In the genomic region with DNA sequence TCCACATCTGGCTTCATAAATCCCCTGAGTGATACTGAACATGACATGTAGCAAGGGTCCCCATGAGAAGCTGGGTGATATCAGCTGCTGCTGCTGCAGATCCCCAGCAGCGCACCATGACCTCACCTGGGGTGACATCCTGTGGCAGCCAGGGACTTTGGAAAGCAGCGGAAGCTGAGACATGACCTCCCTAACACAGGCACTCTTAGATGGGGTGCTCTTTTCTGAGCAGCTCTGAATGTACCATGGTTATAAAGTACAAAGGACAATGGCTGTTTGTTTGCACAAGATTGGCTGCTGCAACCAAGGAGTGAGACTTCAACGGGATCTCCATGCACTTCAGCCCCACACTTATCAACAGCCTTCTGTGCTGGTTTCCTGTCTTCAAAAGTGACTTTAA, we compare ENCODE assay signal across 1 cellular context.
TF ChIP-seq lines count a peak whose summit lies in the region.

No MANE protein-coding gene starts in this region.

TF ChIP-seq in HepG2, 621 proteins besides CTCF, POLR2A, EP300 and RAD21 (continued from another document and continues in another):
- TF ChIP-seq, protein P1, sequence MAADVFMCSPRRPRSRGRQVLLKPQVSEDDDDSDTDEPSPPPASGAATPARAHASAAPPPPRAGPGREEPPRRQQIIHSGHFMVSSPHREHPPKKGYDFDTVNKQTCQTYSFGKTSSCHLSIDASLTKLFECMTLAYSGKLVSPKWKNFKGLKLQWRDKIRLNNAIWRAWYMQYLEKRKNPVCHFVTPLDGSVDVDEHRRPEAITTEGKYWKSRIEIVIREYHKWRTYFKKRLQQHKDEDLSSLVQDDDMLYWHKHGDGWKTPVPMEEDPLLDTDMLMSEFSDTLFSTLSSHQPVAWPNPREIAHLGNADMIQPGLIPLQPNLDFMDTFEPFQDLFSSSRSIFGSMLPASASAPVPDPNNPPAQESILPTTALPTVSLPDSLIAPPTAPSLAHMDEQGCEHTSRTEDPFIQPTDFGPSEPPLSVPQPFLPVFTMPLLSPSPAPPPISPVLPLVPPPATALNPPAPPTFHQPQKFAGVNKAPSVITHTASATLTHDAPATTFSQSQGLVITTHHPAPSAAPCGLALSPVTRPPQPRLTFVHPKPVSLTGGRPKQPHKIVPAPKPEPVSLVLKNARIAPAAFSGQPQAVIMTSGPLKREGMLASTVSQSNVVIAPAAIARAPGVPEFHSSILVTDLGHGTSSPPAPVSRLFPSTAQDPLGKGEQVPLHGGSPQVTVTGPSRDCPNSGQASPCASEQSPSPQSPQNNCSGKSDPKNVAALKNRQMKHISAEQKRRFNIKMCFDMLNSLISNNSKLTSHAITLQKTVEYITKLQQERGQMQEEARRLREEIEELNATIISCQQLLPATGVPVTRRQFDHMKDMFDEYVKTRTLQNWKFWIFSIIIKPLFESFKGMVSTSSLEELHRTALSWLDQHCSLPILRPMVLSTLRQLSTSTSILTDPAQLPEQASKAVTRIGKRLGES (CRISPR knock-in tag; IDR thresholded peaks at IDR 0.05; ENCODE audit: borderline replicate concordance) = no peak
- TF ChIP-seq PHB2 (IDR thresholded peaks at IDR 0.05; ENCODE audit: partially characterized antibody) (no peak), ZNF564 (CRISPR knock-in tag; IDR thresholded peaks at IDR 0.05) (no peak), FLYWCH1 (CRISPR knock-in tag; IDR thresholded peaks at IDR 0.05) (no peak), KDM3A (CRISPR knock-in tag; IDR thresholded peaks at IDR 0.05; ENCODE audit: low read depth) (peak; percentile 78; the same call in 1 of the 2 replicates), ZNF232 (CRISPR knock-in tag; IDR thresholded peaks at IDR 0.05; ENCODE audit: borderline replicate concordance) (no peak), NCOA5 (CRISPR knock-in tag; IDR thresholded peaks at IDR 0.05) (no peak), PITX1 (CRISPR knock-in tag; IDR thresholded peaks at IDR 0.05) (peak; percentile 81; the same call in 1 of the 2 replicates), IKZF4 (CRISPR knock-in tag; IDR thresholded peaks at IDR 0.05; ENCODE audit: borderline replicate concordance, low read depth, not compliant biosample characterization) (no peak), ZNF639 (CRISPR knock-in tag; conservative IDR thresholded peaks at IDR 0.05) (no peak), TBX2 (CRISPR knock-in tag; IDR thresholded peaks at IDR 0.05; ENCODE audit: borderline replicate concordance) (peak; percentile 66; the same call in 1 of the 2 replicates), ZNF501 (CRISPR knock-in tag; IDR thresholded peaks at IDR 0.05) (no peak), ZNF550 (CRISPR knock-in tag; IDR thresholded peaks at IDR 0.05; ENCODE audit: borderline replicate concordance) (no peak), EEA1 (CRISPR knock-in tag; IDR thresholded peaks at IDR 0.05; ENCODE audit: borderline replicate concordance) (no peak), ZNF331 (CRISPR knock-in tag; IDR thresholded peaks at IDR 0.05) (peak; percentile 80; the same call in 1 of the 2 replicates), TARDBP (CRISPR knock-in tag; IDR thresholded peaks at IDR 0.05) (peak; percentile 82; the same call in 1 of the 2 replicates), ZNF24 (IDR thresholded peaks at IDR 0.05) (no peak), PBX3 (CRISPR knock-in tag; IDR thresholded peaks at IDR 0.05; ENCODE audit: borderline replicate concordance) (no peak), TBP (CRISPR knock-in tag; IDR thresholded peaks at IDR 0.05) (no peak), ZNF768 (CRISPR knock-in tag; IDR thresholded peaks at IDR 0.05) (no peak), MAFK (conservative IDR thresholded peaks at IDR 0.05 in 1 of 2, IDR thresholded peaks at IDR 0.05 in 1 of 2; ENCODE audit: low read length in 2 of 2) (no peak), ZNF616 (CRISPR knock-in tag; IDR thresholded peaks at IDR 0.05; ENCODE audit: low read depth) (no peak), MAFF (IDR thresholded peaks at IDR 0.05; ENCODE audit: low read depth, low read length) (no peak), CENPX (CRISPR knock-in tag; IDR thresholded peaks at IDR 0.05) (no peak), PPARG (CRISPR knock-in tag; conservative IDR thresholded peaks at IDR 0.05) (peak; percentile 81), CC2D1A (CRISPR knock-in tag; IDR thresholded peaks at IDR 0.05) (no peak), ZNF660 (CRISPR knock-in tag; IDR thresholded peaks at IDR 0.05; ENCODE audit: borderline replicate concordance, low read depth) (no peak), PCBP2 (optimal IDR thresholded peaks at IDR 0.05; ENCODE audit: low read depth, low read length, poor library complexity, severe bottlenecking) (no peak), SNRNP70 (IDR thresholded peaks at IDR 0.05; ENCODE audit: low read depth, low read length) (no peak), ATF7 (IDR thresholded peaks at IDR 0.05) (0 out of 2 replicates have a peak, but pooled peaks have one; percentile 13), ATF7 (CRISPR knock-in tag; IDR thresholded peaks at IDR 0.05) (peak; percentile 90), IKZF1 (IDR thresholded peaks at IDR 0.05) (no peak), KDM2A (CRISPR knock-in tag; IDR thresholded peaks at IDR 0.05; ENCODE audit: borderline replicate concordance, low read depth) (no peak; the same call in 1 of the 2 replicates), ZNF883 (CRISPR knock-in tag; IDR thresholded peaks at IDR 0.05; ENCODE audit: not compliant biosample characterization) (no peak), HMG20B (CRISPR knock-in tag; conservative IDR thresholded peaks at IDR 0.05) (0 out of 2 replicates have a peak, but pooled peaks have one; percentile 12), ZNF124 (CRISPR knock-in tag; IDR thresholded peaks at IDR 0.05) (peak; percentile 59), ARID4A (CRISPR knock-in tag; IDR thresholded peaks at IDR 0.05; ENCODE audit: borderline replicate concordance) (peak; percentile 32; the same call in 1 of the 2 replicates)
- TF ChIP-seq, protein P2, sequence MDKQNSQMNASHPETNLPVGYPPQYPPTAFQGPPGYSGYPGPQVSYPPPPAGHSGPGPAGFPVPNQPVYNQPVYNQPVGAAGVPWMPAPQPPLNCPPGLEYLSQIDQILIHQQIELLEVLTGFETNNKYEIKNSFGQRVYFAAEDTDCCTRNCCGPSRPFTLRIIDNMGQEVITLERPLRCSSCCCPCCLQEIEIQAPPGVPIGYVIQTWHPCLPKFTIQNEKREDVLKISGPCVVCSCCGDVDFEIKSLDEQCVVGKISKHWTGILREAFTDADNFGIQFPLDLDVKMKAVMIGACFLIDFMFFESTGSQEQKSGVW (CRISPR knock-in tag; IDR thresholded peaks at IDR 0.05; ENCODE audit: borderline replicate concordance) = no peak
- TF ChIP-seq, protein P3, sequence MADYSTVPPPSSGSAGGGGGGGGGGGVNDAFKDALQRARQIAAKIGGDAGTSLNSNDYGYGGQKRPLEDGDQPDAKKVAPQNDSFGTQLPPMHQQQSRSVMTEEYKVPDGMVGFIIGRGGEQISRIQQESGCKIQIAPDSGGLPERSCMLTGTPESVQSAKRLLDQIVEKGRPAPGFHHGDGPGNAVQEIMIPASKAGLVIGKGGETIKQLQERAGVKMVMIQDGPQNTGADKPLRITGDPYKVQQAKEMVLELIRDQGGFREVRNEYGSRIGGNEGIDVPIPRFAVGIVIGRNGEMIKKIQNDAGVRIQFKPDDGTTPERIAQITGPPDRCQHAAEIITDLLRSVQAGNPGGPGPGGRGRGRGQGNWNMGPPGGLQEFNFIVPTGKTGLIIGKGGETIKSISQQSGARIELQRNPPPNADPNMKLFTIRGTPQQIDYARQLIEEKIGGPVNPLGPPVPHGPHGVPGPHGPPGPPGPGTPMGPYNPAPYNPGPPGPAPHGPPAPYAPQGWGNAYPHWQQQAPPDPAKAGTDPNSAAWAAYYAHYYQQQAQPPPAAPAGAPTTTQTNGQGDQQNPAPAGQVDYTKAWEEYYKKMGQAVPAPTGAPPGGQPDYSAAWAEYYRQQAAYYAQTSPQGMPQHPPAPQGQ (CRISPR knock-in tag; IDR thresholded peaks at IDR 0.05; ENCODE audit: borderline replicate concordance) = no peak
- TF ChIP-seq, protein P4, sequence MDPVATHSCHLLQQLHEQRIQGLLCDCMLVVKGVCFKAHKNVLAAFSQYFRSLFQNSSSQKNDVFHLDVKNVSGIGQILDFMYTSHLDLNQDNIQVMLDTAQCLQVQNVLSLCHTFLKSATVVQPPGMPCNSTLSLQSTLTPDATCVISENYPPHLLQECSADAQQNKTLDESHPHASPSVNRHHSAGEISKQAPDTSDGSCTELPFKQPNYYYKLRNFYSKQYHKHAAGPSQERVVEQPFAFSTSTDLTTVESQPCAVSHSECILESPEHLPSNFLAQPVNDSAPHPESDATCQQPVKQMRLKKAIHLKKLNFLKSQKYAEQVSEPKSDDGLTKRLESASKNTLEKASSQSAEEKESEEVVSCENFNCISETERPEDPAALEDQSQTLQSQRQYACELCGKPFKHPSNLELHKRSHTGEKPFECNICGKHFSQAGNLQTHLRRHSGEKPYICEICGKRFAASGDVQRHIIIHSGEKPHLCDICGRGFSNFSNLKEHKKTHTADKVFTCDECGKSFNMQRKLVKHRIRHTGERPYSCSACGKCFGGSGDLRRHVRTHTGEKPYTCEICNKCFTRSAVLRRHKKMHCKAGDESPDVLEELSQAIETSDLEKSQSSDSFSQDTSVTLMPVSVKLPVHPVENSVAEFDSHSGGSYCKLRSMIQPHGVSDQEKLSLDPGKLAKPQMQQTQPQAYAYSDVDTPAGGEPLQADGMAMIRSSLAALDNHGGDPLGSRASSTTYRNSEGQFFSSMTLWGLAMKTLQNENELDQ (CRISPR knock-in tag; IDR thresholded peaks at IDR 0.05; ENCODE audit: borderline replicate concordance) = no peak
- TF ChIP-seq, protein P5, sequence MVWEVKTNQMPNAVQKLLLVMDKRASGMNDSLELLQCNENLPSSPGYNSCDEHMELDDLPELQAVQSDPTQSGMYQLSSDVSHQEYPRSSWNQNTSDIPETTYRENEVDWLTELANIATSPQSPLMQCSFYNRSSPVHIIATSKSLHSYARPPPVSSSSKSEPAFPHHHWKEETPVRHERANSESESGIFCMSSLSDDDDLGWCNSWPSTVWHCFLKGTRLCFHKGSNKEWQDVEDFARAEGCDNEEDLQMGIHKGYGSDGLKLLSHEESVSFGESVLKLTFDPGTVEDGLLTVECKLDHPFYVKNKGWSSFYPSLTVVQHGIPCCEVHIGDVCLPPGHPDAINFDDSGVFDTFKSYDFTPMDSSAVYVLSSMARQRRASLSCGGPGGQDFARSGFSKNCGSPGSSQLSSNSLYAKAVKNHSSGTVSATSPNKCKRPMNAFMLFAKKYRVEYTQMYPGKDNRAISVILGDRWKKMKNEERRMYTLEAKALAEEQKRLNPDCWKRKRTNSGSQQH (CRISPR knock-in tag; IDR thresholded peaks at IDR 0.05; ENCODE audit: low read depth) = no peak
- TF ChIP-seq, protein P6, sequence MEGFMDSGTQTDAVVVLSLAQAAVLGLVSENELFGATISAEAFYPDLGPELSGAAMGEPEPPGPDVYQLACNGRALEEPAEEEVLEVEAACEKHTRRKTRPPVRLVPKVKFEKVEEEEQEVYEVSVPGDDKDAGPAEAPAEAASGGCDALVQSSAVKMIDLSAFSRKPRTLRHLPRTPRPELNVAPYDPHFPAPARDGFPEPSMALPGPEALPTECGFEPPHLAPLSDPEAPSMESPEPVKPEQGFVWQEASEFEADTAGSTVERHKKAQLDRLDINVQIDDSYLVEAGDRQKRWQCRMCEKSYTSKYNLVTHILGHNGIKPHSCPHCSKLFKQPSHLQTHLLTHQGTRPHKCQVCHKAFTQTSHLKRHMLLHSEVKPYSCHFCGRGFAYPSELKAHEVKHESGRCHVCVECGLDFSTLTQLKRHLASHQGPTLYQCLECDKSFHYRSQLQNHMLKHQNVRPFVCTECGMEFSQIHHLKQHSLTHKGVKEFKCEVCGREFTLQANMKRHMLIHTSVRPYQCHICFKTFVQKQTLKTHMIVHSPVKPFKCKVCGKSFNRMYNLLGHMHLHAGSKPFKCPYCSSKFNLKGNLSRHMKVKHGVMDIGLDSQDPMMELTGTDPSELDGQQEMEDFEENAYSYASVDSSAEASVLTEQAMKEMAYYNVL (CRISPR knock-in tag; IDR thresholded peaks at IDR 0.05; ENCODE audit: borderline replicate concordance) = peak; percentile 74; the same call in 1 of the 2 replicates
